10 cellular contexts compared by ENCODE assay signal in the genomic region with DNA sequence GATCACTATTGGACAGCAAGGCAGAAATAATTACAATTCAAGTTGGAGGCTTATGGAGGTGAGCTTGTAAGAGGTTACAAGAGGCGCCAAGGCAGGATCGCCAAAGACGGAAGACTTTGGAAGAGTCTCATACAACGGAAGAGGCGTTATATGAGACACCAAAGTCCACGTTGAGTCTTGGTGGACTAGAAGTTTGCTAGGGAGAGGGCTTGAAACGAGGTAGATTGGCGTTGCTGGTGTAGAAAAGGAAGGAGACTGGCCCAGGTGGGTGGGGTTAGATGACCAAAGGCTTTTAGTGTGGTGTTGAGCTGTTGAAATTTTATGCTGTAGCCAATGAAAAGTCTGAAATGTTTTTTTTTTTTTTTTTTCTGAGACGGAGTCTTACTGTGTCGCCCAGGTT. TPM values are rescaled to one million over a fixed set of nuclear protein-coding genes. Genes with fewer than 3 reads are reported as not detected.
DNase-seq lines count a peak whose midpoint lies in the region; TF ChIP-seq lines count a peak whose summit lies in the region.
"Had no signal": no experiment of that assay in that cellular context is flagged by ENCODE, and none has a peak within 500 bp of the region (broad histone marks: within the 10 kb centered on the region; RNA-seq: fewer than 3 reads in every experiment).

No MANE protein-coding gene starts in this region.

- TF ChIP-seq EP300 in esophagus muscularis mucosa (IDR thresholded peaks at IDR 0.05): no peak

- H3K27me3 ChIP-seq in H7 (ENCODE audit: control insufficient read depth, insufficient read depth, low read length) (no peaks in the 10 kb centered on the region), esophagus muscularis mucosa (no peaks in the 10 kb centered on the region), rectal smooth muscle tissue (ENCODE audit: control insufficient read depth, insufficient read depth, low read length) (no peaks in the 10 kb centered on the region)
- H3K27me3 ChIP-seq: adrenal gland had no signal

- H3K27ac ChIP-seq in OCI-LY7 (ENCODE audit: low read depth, low read length, poor library complexity, severe bottlenecking): peak overlapping the region; percentile 68
- no peak overlapping the region for H3K27ac ChIP-seq in esophagus muscularis mucosa (replicated peaks in 1 of 4)
- H3K27ac ChIP-seq in rectal smooth muscle tissue (ENCODE audit: low read depth, low read length): no peak overlapping the region
- H3K27ac ChIP-seq: adrenal gland had no signal

- H3K9me2 ChIP-seq in OCI-LY7 (ENCODE audit: insufficient read depth, low read length): no peaks in the 10 kb centered on the region

- BruUV-seq in OCI-LY7 (replicated peaks; lab: Mats Ljungman, UMichigan): TSS peak; percentile 63

- peaks cover 8% of the 10 kb centered on the region; the same call in 1 of the 2 replicates for H4K20me1 ChIP-seq in OCI-LY7 (ENCODE audit: insufficient read depth, low read length)

- no peak overlapping the region for H2AFZ ChIP-seq in OCI-LY7 (ENCODE audit: low read length)

- WGBS in esophagus muscularis mucosa: 84% methylated on average over 10 of the region's 10 CpGs

- H3K79me2 ChIP-seq in OCI-LY7 (ENCODE audit: insufficient read depth, low read depth, low read length): peaks cover 58% of the 10 kb centered on the region

- POLR2A ChIA-PET in OCI-LY7 (lab: Charles Lee): interaction anchor here (0.6 to 2.1 kb wide), 10 partner anchors 8 to 446 kb away, joined by 3 to 7 read pairs (median 4); no protein-coding TSS in a partner anchor

- no peak for TF ChIP-seq POLR2A in esophagus muscularis mucosa (IDR thresholded peaks at IDR 0.05; ENCODE audit: low read depth)

- no peak overlapping the region for H3K9ac ChIP-seq in rectal smooth muscle tissue (ENCODE audit: low read length)

- H3K36me3 ChIP-seq in H7 (replicated peaks; ENCODE audit: control insufficient read depth, insufficient read depth, low read length) (peaks cover 10% of the 10 kb centered on the region), OCI-LY7 (ENCODE audit: insufficient read depth, low read length) (peaks cover 40% of the 10 kb centered on the region), esophagus muscularis mucosa (peaks cover 0 to 2% (median 0%) of the 10 kb centered on the region in 4 donors), rectal smooth muscle tissue (ENCODE audit: control insufficient read depth, insufficient read depth, low read length) (no peaks in the 10 kb centered on the region)
- H3K36me3 ChIP-seq: adrenal gland had no signal

- intact Hi-C loops in OCI-LY7 (cut with micrococcal nuclease; ENCODE audit: unreplicated experiment) (loop anchor here (5.0 kb wide), 3 partner anchors 253 to 378 kb away; partner anchors contain the start of gene MSH6), esophagus muscularis mucosa (cut with DNase I) (no loop called here)

- H3K9me3 ChIP-seq in OCI-LY7 (ENCODE audit: low read length) (peaks cover 16% of the 10 kb centered on the region; the same call in 1 of the 2 replicates), esophagus muscularis mucosa (no peaks in the 10 kb centered on the region)
- H3K9me3 ChIP-seq: adrenal gland had no signal

- H3K4me1 ChIP-seq in OCI-LY7 (ENCODE audit: insufficient read depth, low read length, poor library complexity, severe bottlenecking) (peaks cover 20% of the 10 kb centered on the region), esophagus muscularis mucosa (peaks cover 11 to 22% (median 18%) of the 10 kb centered on the region in 4 donors), rectal smooth muscle tissue (ENCODE audit: control insufficient read depth, insufficient read depth, low read length) (no peaks in the 10 kb centered on the region)

- CTCF ChIA-PET in OCI-LY7 (lab: Charles Lee; ENCODE audit: unreplicated experiment): interaction anchor here (0.6 to 0.7 kb wide), 2 partner anchors 99 to 319 kb away, joined by 3 read pairs; no protein-coding TSS in a partner anchor

- TF ChIP-seq CTCF in OCI-LY7 (conservative IDR thresholded peaks at IDR 0.05; ENCODE audit: low read length) (no peak), esophagus muscularis mucosa (IDR thresholded peaks at IDR 0.05) (no peak)

- peak overlapping the region; percentile 84 for H3K4me2 ChIP-seq in OCI-LY7 (ENCODE audit: low read length)

- DNase-seq in H7 (peak; percentile 26), OCI-LY7 (ENCODE audit: low spot score) (peak; percentile 36), esophagus muscularis mucosa (ENCODE audit: extremely low spot score) (no peak), RKO (ENCODE audit: low spot score) (no peak), NCI-H2107 treated with DMSO at 0.1 percent for 48 hours (lab: John Stamatoyannopoulos, UW; ENCODE audit: unreplicated experiment) (no peak), HuH-7.5 (ENCODE audit: low spot score) (no peak)
- DNase-seq: adrenal gland, NCI-H2171 had no signal

- peak overlapping the region; percentile 98 for H3K4me3 ChIP-seq in H7 (ENCODE audit: insufficient read depth, low read depth, low read length)
- H3K4me3 ChIP-seq in OCI-LY7 (ENCODE audit: low read depth, low read length, poor library complexity, severe bottlenecking): peak overlapping the region; percentile 86
- peak overlapping the region in 3 of 4 donors; percentile 86 to 93 (median 90) for H3K4me3 ChIP-seq in esophagus muscularis mucosa
- peak overlapping the region; percentile 90 for H3K4me3 ChIP-seq in rectal smooth muscle tissue (ENCODE audit: low read length)

RNA-seq across cellular contexts. Expression of gene MSH2, which starts 1.4 kb away (rescaled TPM):
- 203 and 255 TPM in 2 replicates for total RNA-seq in H7 (2014; rRNA removed; shearing (Covaris generic))
- 96.8 and 107 TPM in 2 replicates for total RNA-seq in OCI-LY7 (2014; rRNA removed; shearing (Covaris generic))
- total RNA-seq in OCI-LY7 (2022): 94.8 and 97.8 TPM in 2 replicates
- 1 to 10 TPM; 5.6 to 9.9 (median 7.6) TPM for total RNA-seq in esophagus muscularis mucosa

RNA-seq across cellular contexts. Expression of gene EPCAM, which starts 35.2 kb away (rescaled TPM):
- 43.1 and 74.9 TPM in 2 replicates for total RNA-seq in H7 (2014; rRNA removed; shearing (Covaris generic))
- not detected in 2 replicates for total RNA-seq in OCI-LY7 (2014; rRNA removed; shearing (Covaris generic))
- not detected in 2 replicates for total RNA-seq in OCI-LY7 (2022)
- total RNA-seq in esophagus muscularis mucosa: not detected
- total RNA-seq: pulmonary artery endothelial cell had no signal

Comparison
In these comparisons a context has a peak if more than half of its experiments do, and no peak if none do; other contexts are left out.
1. DNase-seq: peak in H7 (single experiment) and OCI-LY7 (single experiment); none in esophagus muscularis mucosa (single experiment), RKO (single experiment), NCI-H2107 treated with DMSO at 0.1 percent for 48 hours (single experiment) and HuH-7.5 (single experiment).
2. RNA of gene MSH2, which starts 1.4 kb away (total RNA-seq): 203 to 255 TPM in H7 and 94.8 to 107 TPM in OCI-LY7; 5.6 to 9.9 TPM in esophagus muscularis mucosa; every median in the first group is over 4 times any median in the second.
3. RNA of gene EPCAM, which starts 35.2 kb away (total RNA-seq): 43.1 to 74.9 TPM in H7; not detected in esophagus muscularis mucosa and not detected in OCI-LY7; every median in the first group is over 10 times any median in the second.
4. Peak in every context shown above with its lines, with median percentiles within 50 percentile points of each other: H3K4me3 ChIP-seq.